In the genomic region with DNA sequence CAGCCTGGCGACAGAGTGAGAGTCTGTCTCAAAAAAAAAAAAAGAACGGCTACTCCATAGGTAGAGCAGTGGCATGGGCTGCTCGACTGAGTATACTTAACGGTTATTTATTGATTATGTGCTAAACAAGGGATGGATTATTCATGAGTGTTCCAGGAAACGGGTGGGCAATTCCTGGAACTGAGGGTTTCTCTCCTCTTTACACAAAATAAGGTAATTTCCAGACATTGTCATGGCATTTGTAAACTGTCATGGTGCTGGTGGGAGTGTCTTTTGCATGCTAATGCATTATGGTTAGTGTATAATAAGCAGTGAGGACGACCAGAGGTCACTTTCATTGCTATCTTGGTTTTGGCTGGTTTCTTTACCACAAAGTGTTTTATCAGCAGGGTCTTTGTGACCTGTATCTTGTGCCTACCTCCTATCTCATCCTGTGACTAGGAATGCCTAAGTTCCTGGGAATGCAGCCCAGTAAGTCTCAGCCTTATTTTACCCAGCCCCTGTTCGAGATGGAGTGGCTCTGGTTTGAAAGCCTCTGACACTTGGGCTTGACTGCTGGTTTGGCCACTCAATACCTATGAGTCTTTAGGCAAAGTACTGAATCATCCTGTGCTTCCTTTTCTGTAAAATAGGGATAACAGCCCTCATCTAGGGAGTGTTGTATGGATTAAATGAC, we compare ENCODE assay signal across 9 cellular contexts. TPM values are rescaled to one million over a fixed set of nuclear protein-coding genes. Genes with fewer than 3 reads are reported as not detected.
A peak's percentile ranks its signal among the peaks of the same experiment; 100 is the strongest.
DNase-seq lines count a peak whose midpoint lies in the region; ATAC-seq and TF ChIP-seq lines count a peak whose summit lies in the region.
"Had no signal": no experiment of that assay in that cellular context is flagged by ENCODE, and none has a peak within 500 bp of the region (broad histone marks: within the 10 kb centered on the region; RNA-seq: fewer than 3 reads in every experiment).

No MANE protein-coding gene starts in this region.

- no peak for TF ChIP-seq POLR2A in transverse colon (IDR thresholded peaks at IDR 0.05)

- in situ Hi-C loops in transverse colon (cut with MboI; ENCODE audit: low pct_ligation_motif_present in 1 of 4, low pct_unique_long_range_greater_than_20kb in 1 of 4, low sequenced_read_pairs in 3 of 4): no loop called here

- peaks cover 78% of the 10 kb centered on the region for H3K4me1 Mint-ChIP-seq in activated naive CD4-positive, alpha-beta T cell treated with anti-CD3 and anti-CD28 coated beads, Interleukin-2, amount 10 ng/mL, durations not matched to agents 7 days and 5 days
- peaks cover 59 to 91% (median 82%) of the 10 kb centered on the region in 7 donors for H3K4me1 Mint-ChIP-seq in naive thymus-derived CD4-positive, alpha-beta T cell

- TF ChIP-seq EP300 in transverse colon (IDR thresholded peaks at IDR 0.05; ENCODE audit: low read depth): no peak

- H3K27ac Mint-ChIP-seq in activated naive CD4-positive, alpha-beta T cell treated with anti-CD3 and anti-CD28 coated beads, Interleukin-2, amount 10 ng/mL, durations not matched to agents 7 days and 5 days: peak overlapping the region; percentile 93
- H3K27ac Mint-ChIP-seq in naive thymus-derived CD4-positive, alpha-beta T cell: peak overlapping the region; percentile 29 to 97 (median 90)

- peaks cover 6% of the 10 kb centered on the region for H3K9me3 Mint-ChIP-seq in activated naive CD4-positive, alpha-beta T cell treated with anti-CD3 and anti-CD28 coated beads, Interleukin-2, amount 10 ng/mL, durations not matched to agents 7 days and 5 days
- peaks cover 0 to 11% (median 0%) of the 10 kb centered on the region in 11 donors for H3K9me3 Mint-ChIP-seq in naive thymus-derived CD4-positive, alpha-beta T cell

- TF ChIP-seq CTCF in transverse colon (IDR thresholded peaks at IDR 0.05): no peak

- H3K36me3 ChIP-seq in naive thymus-derived CD4-positive, alpha-beta T cell (ENCODE audit: control insufficient read depth in 2 of 3, insufficient read depth in 3 of 3, low read length in 3 of 3): peaks cover 3 to 5% (median 4%) of the 10 kb centered on the region in 3 experiments
- H3K36me3 ChIP-seq in transverse colon: no peaks in the 10 kb centered on the region

- intact Hi-C loops in naive thymus-derived CD4-positive, alpha-beta T cell (cut with micrococcal nuclease): loop anchor here in 1 of 2 donors (5.0 kb wide), 1 partner anchor 130 kb away; no protein-coding TSS in a partner anchor
- intact Hi-C loops in transverse colon (cut with DNase I; ENCODE audit: low total_unique reads): no loop called here

- peak overlapping the region; percentile 87 for H3K27ac ChIP-seq in naive thymus-derived CD4-positive, alpha-beta T cell (ENCODE audit: low read depth, low read length)
- peak overlapping the region; percentile 95 to 99 (median 97) for H3K27ac ChIP-seq in transverse colon

- H3K4me3 Mint-ChIP-seq in activated naive CD4-positive, alpha-beta T cell treated with anti-CD3 and anti-CD28 coated beads, Interleukin-2, amount 10 ng/mL, durations not matched to agents 7 days and 5 days: peak overlapping the region; percentile 83
- H3K4me3 Mint-ChIP-seq in naive thymus-derived CD4-positive, alpha-beta T cell: peak overlapping the region; percentile 6 to 98 (median 54)

- ATAC-seq in naive thymus-derived CD4-positive, alpha-beta T cell: no peak
- no peak for ATAC-seq in GM19467 (IDR thresholded peaks at IDR 0.05; ENCODE audit: unreplicated experiment)
- ATAC-seq in GM18858 (IDR thresholded peaks at IDR 0.05; ENCODE audit: unreplicated experiment): no peak

- H3K9me3 ChIP-seq in naive thymus-derived CD4-positive, alpha-beta T cell (ENCODE audit: control insufficient read depth in 2 of 3, low read length in 3 of 3): no peaks in the 10 kb centered on the region
- H3K9me3 ChIP-seq in transverse colon: no peaks in the 10 kb centered on the region

- DNase-seq in activated naive CD4-positive, alpha-beta T cell treated with Interleukin-2 at 50 U/mL for 16 hours: peak; percentile 59
- DNase-seq in activated naive CD4-positive, alpha-beta T cell (lab: John Stamatoyannopoulos, UW): no peak
- peak; percentile 35 for DNase-seq in activated naive CD4-positive, alpha-beta T cell treated with anti-CD3 and anti-CD28 coated beads, Interleukin-2, amount 10 ng/mL, durations not matched to agents 7 days and 5 days
- DNase-seq in naive thymus-derived CD4-positive, alpha-beta T cell: no peak
- DNase-seq in transverse colon (no peak), midbrain (lab: John Stamatoyannopoulos, UW) (no peak)
- DNase-seq: ACHN had no signal

- H3K36me3 Mint-ChIP-seq in activated naive CD4-positive, alpha-beta T cell treated with anti-CD3 and anti-CD28 coated beads, Interleukin-2, amount 10 ng/mL, durations not matched to agents 7 days and 5 days: peaks cover 52% of the 10 kb centered on the region
- peaks cover 7 to 57% (median 36%) of the 10 kb centered on the region in 5 donors for H3K36me3 Mint-ChIP-seq in naive thymus-derived CD4-positive, alpha-beta T cell

- CTCF ChIA-PET in activated naive CD4-positive, alpha-beta T cell treated with anti-CD3 and anti-CD28 coated beads, Interleukin-2, amount 10 ng/mL, durations not matched to agents 7 days and 5 days (lab: Charles Lee): interaction anchor here (2.8 kb wide), 1 partner anchor 22 kb away, joined by 9 read pairs; no protein-coding TSS in a partner anchor
- CTCF ChIA-PET in naive thymus-derived CD4-positive, alpha-beta T cell (lab: Charles Lee): interaction anchor here (0.6 to 1.6 kb wide), 2 partner anchors 8 to 222 kb away, joined by 3 to 5 read pairs; no protein-coding TSS in a partner anchor

- WGBS in transverse colon (ENCODE audit: low coverage in 1 of 2), 2 donors: 65 to 70% methylated on average over 3 to 7 of the region's 7 CpGs

- H3K27me3 ChIP-seq in naive thymus-derived CD4-positive, alpha-beta T cell (ENCODE audit: control insufficient read depth in 2 of 2, insufficient read depth in 2 of 2, low read length in 2 of 2): no peaks in the 10 kb centered on the region
- H3K27me3 ChIP-seq in transverse colon: no peaks in the 10 kb centered on the region

- no peaks in the 10 kb centered on the region for H3K27me3 Mint-ChIP-seq in activated naive CD4-positive, alpha-beta T cell treated with anti-CD3 and anti-CD28 coated beads, Interleukin-2, amount 10 ng/mL, durations not matched to agents 7 days and 5 days
- H3K27me3 Mint-ChIP-seq in naive thymus-derived CD4-positive, alpha-beta T cell: no peaks in the 10 kb centered on the region

- H3K4me1 ChIP-seq in naive thymus-derived CD4-positive, alpha-beta T cell (ENCODE audit: control insufficient read depth in 2 of 2, insufficient read depth in 2 of 2, low read length in 2 of 2): peaks cover 49 to 53% of the 10 kb centered on the region in 2 donors
- peaks cover 12 to 58% (median 54%) of the 10 kb centered on the region in 4 donors for H3K4me1 ChIP-seq in transverse colon

- POLR2A ChIA-PET in naive thymus-derived CD4-positive, alpha-beta T cell (lab: Charles Lee): interaction anchor here (1.1 to 4.2 kb wide), 4 partner anchors 50 to 298 kb away, joined by 4 to 105 read pairs (median 14); partner anchors contain the start of gene RPS6KA5

- no peak overlapping the region for H3K4me3 ChIP-seq in naive thymus-derived CD4-positive, alpha-beta T cell (ENCODE audit: low read length)
- peak overlapping the region in 1 of 4 donors; percentile 61 for H3K4me3 ChIP-seq in transverse colon

RNA-seq across cellular contexts. Expression of gene DGLUCY, which starts 3.2 kb away (rescaled TPM):
- total RNA-seq in naive thymus-derived CD4-positive, alpha-beta T cell: 100 to 1,000 TPM in 2 of 5 experiments, 10 to 100 TPM in 3; 63.7 to 108 (median 95.9) TPM
- 10 to 100 TPM; 31.1 to 41.7 TPM for polyA plus RNA-seq in naive thymus-derived CD4-positive, alpha-beta T cell
- 100 to 1,000 TPM in 2 of 4 donors, 10 to 100 TPM in 2; 62.1 to 229 (median 102) TPM for total RNA-seq in transverse colon

RNA-seq across cellular contexts. Expression of gene RPS6KA5, which starts 56.6 kb away (rescaled TPM):
- 10 to 100 TPM; 31.9 to 43.5 (median 34.3) TPM for total RNA-seq in naive thymus-derived CD4-positive, alpha-beta T cell
- polyA plus RNA-seq in naive thymus-derived CD4-positive, alpha-beta T cell: 10 to 100 TPM; 17.7 to 26.8 TPM
- total RNA-seq in transverse colon: 10 to 100 TPM in 3 of 4 donors, 1 to 10 TPM in 1; 7.5 to 32.8 (median 28.0) TPM

Comparison
In these comparisons a context has a peak if more than half of its experiments do, and no peak if none do; other contexts are left out.
1. DNase-seq: peak in activated naive CD4-positive, alpha-beta T cell treated with Interleukin-2 at 50 U/mL for 16 hours (single experiment) and activated naive CD4-positive, alpha-beta T cell treated with anti-CD3 and anti-CD28 coated beads, Interleukin-2, amount 10 ng/mL, durations not matched to agents 7 days and 5 days (single experiment); none in activated naive CD4-positive, alpha-beta T cell (0 of 4), naive thymus-derived CD4-positive, alpha-beta T cell (0 of 9), transverse colon (single experiment) and midbrain (single experiment).